In genomic region chr12:120428597-120429206, GRCh38 we compare ENCODE assay signal across 27 cellular contexts. TPM values are rescaled to one million over a fixed set of nuclear protein-coding genes. Genes with fewer than 3 reads are reported as not detected.
"Had no signal": no experiment of that assay in that cellular context is flagged by ENCODE, and none has a peak within 500 bp of the region (broad histone marks: within the 10 kb centered on the region; RNA-seq: fewer than 3 reads in every experiment).

No MANE protein-coding gene starts in this region.

- H3K4me3 Mint-ChIP-seq: activated CD4-positive, alpha-beta memory T cell treated with anti-CD3 and anti-CD28 coated beads, Interleukin-2, amount 10 ng/mL, durations not matched to agents 7 days and 5 days; activated CD4-positive, alpha-beta T cell treated with anti-CD3 and anti-CD28 coated beads for 36 hours; activated naive CD4-positive, alpha-beta T cell treated with anti-CD3 and anti-CD28 coated beads, Interleukin-2, amount 10 ng/mL, durations not matched to agents 7 days and 5 days; activated naive CD8-positive, alpha-beta T cell treated with anti-CD3 and anti-CD28 coated beads for 36 hours; activated T-helper 17 cell treated with anti-CD3 and anti-CD28 coated beads, Interleukin-2, amount 50 U/mL, for 72 hours; T-cell had no signal

- H3K4me3 ChIP-seq: MG63, SK-N-MC had no signal

- H3K27me3 ChIP-seq: MG63 had no signal

- H3K9me3 ChIP-seq: MG63 had no signal

- DNase-seq: activated CD4-positive, alpha-beta memory T cell treated with anti-CD3 and anti-CD28 coated beads, Interleukin-2, amount 10 ng/mL, durations not matched to agents 7 days and 5 days; activated CD4-positive, alpha-beta T cell treated with anti-CD3 and anti-CD28 coated beads for 36 hours; activated CD4-positive, alpha-beta T cell treated with anti-CD3 and anti-CD28 coated beads, Interleukin-2, amount 50 U/mL, for 1 hour; activated gamma-delta T cell treated with Interleukin-2 at 50 U/mL for 16 hours; activated naive CD4-positive, alpha-beta T cell treated with anti-CD3 and anti-CD28 coated beads, Interleukin-2, amount 10 ng/mL, durations not matched to agents 7 days and 5 days; activated naive CD8-positive, alpha-beta T cell treated with anti-CD3 and anti-CD28 coated beads for 36 hours; activated T-cell treated with anti-CD3 and anti-CD28 coated beads for 4 hours; activated T-cell treated with anti-CD3 and anti-CD28 coated beads, Interleukin-2, amount 50 U/mL, for 48 hours; MG63; MV-4-11; NCI-H1092 treated with DMSO at 0.1 percent for 48 hours; NCI-H1417 treated with DMSO at 0.1 percent for 48 hours; NCI-H1694; NCI-H2029; NCI-H345; NCI-H510A; NCI-H526 treated with DMSO at 0.1 percent for 48 hours; NCI-H82; OCI-M1; RPMI8226; T-cell had no signal

- H3K9me3 Mint-ChIP-seq: activated CD4-positive, alpha-beta memory T cell treated with anti-CD3 and anti-CD28 coated beads, Interleukin-2, amount 10 ng/mL, durations not matched to agents 7 days and 5 days; activated naive CD4-positive, alpha-beta T cell treated with anti-CD3 and anti-CD28 coated beads, Interleukin-2, amount 10 ng/mL, durations not matched to agents 7 days and 5 days; activated naive CD8-positive, alpha-beta T cell treated with anti-CD3 and anti-CD28 coated beads for 36 hours; activated T-helper 17 cell treated with anti-CD3 and anti-CD28 coated beads, Interleukin-2, amount 50 U/mL, for 72 hours; T-cell had no signal

- ATAC-seq: activated CD4-positive, alpha-beta T cell treated with anti-CD3 and anti-CD28 coated beads for 36 hours; activated T-helper 17 cell treated with anti-CD3 and anti-CD28 coated beads, Interleukin-2, amount 50 U/mL, for 72 hours; Panc1; Right ventricle myocardium inferior; T-cell had no signal

- H3K36me3 Mint-ChIP-seq: activated naive CD4-positive, alpha-beta T cell treated with anti-CD3 and anti-CD28 coated beads, Interleukin-2, amount 10 ng/mL, durations not matched to agents 7 days and 5 days; activated naive CD8-positive, alpha-beta T cell treated with anti-CD3 and anti-CD28 coated beads for 36 hours; T-cell had no signal

- H3K27ac Mint-ChIP-seq: activated CD4-positive, alpha-beta memory T cell treated with anti-CD3 and anti-CD28 coated beads, Interleukin-2, amount 10 ng/mL, durations not matched to agents 7 days and 5 days; activated CD4-positive, alpha-beta T cell treated with anti-CD3 and anti-CD28 coated beads for 36 hours; activated naive CD4-positive, alpha-beta T cell treated with anti-CD3 and anti-CD28 coated beads, Interleukin-2, amount 10 ng/mL, durations not matched to agents 7 days and 5 days; activated naive CD8-positive, alpha-beta T cell treated with anti-CD3 and anti-CD28 coated beads for 36 hours; activated T-helper 17 cell treated with anti-CD3 and anti-CD28 coated beads, Interleukin-2, amount 50 U/mL, for 72 hours; T-cell had no signal

- H3K27ac ChIP-seq: SK-N-MC, VCaP had no signal

- H3K27me3 Mint-ChIP-seq: activated naive CD8-positive, alpha-beta T cell treated with anti-CD3 and anti-CD28 coated beads for 36 hours; activated T-helper 17 cell treated with anti-CD3 and anti-CD28 coated beads, Interleukin-2, amount 50 U/mL, for 72 hours had no signal

- H3K36me3 ChIP-seq: MG63 had no signal

RNA-seq across cellular contexts. Expression of gene MSI1, which starts 59.7 kb away (rescaled TPM):
- total RNA-seq: activated CD4-positive, alpha-beta memory T cell treated with anti-CD3 and anti-CD28 coated beads, Interleukin-2, amount 10 ng/mL, durations not matched to agents 7 days and 5 days; T-helper 2 cell treated with Interferon-gamma antibody and Interleukin-4, amounts not matched to agents 100 ng/mL and 5 ng/mL, for 36 hours had no signal
